ENCODE assay signal across 1 cellular context in genomic region chr12:9881246-9881645, GRCh38.
TF ChIP-seq lines count a peak whose summit lies in the region.

KLRF2 (plus strand) TSS chr12:9881489; CDS start chr12:9881596, 107 bp downstream.

TF ChIP-seq in WTC11, 78 proteins besides CTCF, POLR2A, EP300 and RAD21 (continued from another document):
- no peak for TF ChIP-seq ATF2 (CRISPR knock-in tag; IDR thresholded peaks at IDR 0.05; ENCODE audit: borderline replicate concordance, low read depth)
- TF ChIP-seq AR (CRISPR knock-in tag; IDR thresholded peaks at IDR 0.05) = no peak
- TF ChIP-seq PRDM15 (CRISPR knock-in tag; IDR thresholded peaks at IDR 0.05) = no peak
- no peak for TF ChIP-seq MAX (CRISPR knock-in tag; IDR thresholded peaks at IDR 0.05)
- no peak for TF ChIP-seq ZNF263 (CRISPR knock-in tag; IDR thresholded peaks at IDR 0.05; ENCODE audit: low read depth)
- TF ChIP-seq MYBL2 (CRISPR knock-in tag; IDR thresholded peaks at IDR 0.05) = no peak
- no peak for TF ChIP-seq USF2 (CRISPR knock-in tag; IDR thresholded peaks at IDR 0.05)
